ENCODE assay signal across 8 cellular contexts in the genomic region with DNA sequence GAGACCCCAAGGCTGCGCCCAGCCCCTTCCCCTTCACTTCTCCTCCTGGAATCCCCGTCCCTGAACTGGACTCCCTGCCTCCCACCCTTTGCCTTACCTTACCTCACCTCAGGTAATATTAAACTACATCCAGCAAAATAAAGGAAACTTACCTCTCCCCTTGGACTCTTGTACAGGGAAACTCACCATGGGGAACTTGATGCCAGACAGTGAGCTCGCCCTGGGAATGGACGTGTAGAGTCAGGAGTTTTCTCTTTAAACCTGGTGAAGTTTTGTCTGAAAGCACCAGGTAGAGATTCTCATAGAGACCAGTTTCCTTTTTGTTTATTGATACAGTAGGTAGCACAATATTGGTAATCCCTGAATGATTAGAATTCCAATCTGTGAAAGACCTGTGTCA. TPM values are rescaled to one million over a fixed set of nuclear protein-coding genes. Genes with fewer than 3 reads are reported as not detected.
DNase-seq lines count a peak whose midpoint lies in the region; ATAC-seq and TF ChIP-seq lines count a peak whose summit lies in the region.

No MANE protein-coding gene starts in this region.

- peaks cover 9% of the 10 kb centered on the region for H3K27me3 ChIP-seq in IMR-90 (ENCODE audit: control insufficient read depth, insufficient read depth, low read length)
- no peaks in the 10 kb centered on the region for H3K27me3 ChIP-seq in uterus

- H3K23ac ChIP-seq in IMR-90 (ENCODE audit: low read depth, low read length), result 0 out of 2 replicates have a peak overlapping the region, but pooled peaks have one; percentile 60

- TF ChIP-seq CTCF in IMR-90 (conservative IDR thresholded peaks at IDR 0.05; ENCODE audit: low read depth, low read length) (no peak), cardiac fibroblast (IDR thresholded peaks at IDR 0.05; ENCODE audit: low read depth, low read length) (no peak), uterus (IDR thresholded peaks at IDR 0.05) (no peak)

- ATAC-seq in IMR-90 (ENCODE audit: low read depth), result no peak

- DNase-seq in IMR-90 (no peak), cardiac fibroblast (ENCODE audit: low read depth in 2 of 2) (peak; percentile 3 to 10), lung microvascular endothelial cell (ENCODE audit: low read depth in 2 of 2) (peak; percentile 13 to 30), uterus (no peak), NCI-H1092 (lab: John Stamatoyannopoulos, UW) (no peak), middle frontal gyrus (ENCODE audit: extremely low spot score, low spot score) (no peak), SHP77 (lab: John Stamatoyannopoulos, UW) (no peak)

- H3K79me1 ChIP-seq in IMR-90 (ENCODE audit: low read depth in 1 of 2, low read length in 2 of 2), result peaks cover 0 to 3% of the 10 kb centered on the region in 2 experiments; a peak in 1 of 4 replicates

- peak overlapping the region; percentile 17; the same call in 1 of the 2 replicates for H3K56ac ChIP-seq in IMR-90 (ENCODE audit: extremely low read depth, insufficient read depth, low read length)

- no peak overlapping the region for H2BK120ac ChIP-seq in IMR-90 (ENCODE audit: low read depth, low read length)

- no TSS peak for BruUV-seq in IMR-90 (replicated peaks; lab: Mats Ljungman, UMichigan)

- H2BK20ac ChIP-seq in IMR-90 (ENCODE audit: low read depth, low read length), result no peak overlapping the region

- H3K4ac ChIP-seq in IMR-90 (ENCODE audit: low read depth, low read length), result peak overlapping the region; percentile 73

- no peak overlapping the region for H2AK5ac ChIP-seq in IMR-90 (ENCODE audit: low read depth, low read length)

- H2BK15ac ChIP-seq in IMR-90 (ENCODE audit: low read depth, low read length), result no peak overlapping the region

- H3K18ac ChIP-seq in IMR-90 (ENCODE audit: low read depth, low read length), result no peak overlapping the region

- peak overlapping the region; percentile 83 for H3K4me2 ChIP-seq in IMR-90 (ENCODE audit: low read depth, low read length)

- peak overlapping the region; percentile 78; the same call in 1 of the 2 replicates for H3K14ac ChIP-seq in IMR-90 (replicated peaks; ENCODE audit: low read depth, low read length)

- 17% methylated on average over 2 of the region's 4 CpGs; no CpG with 5 or more reads in 1 of the 2 experiments for WGBS in IMR-90 (ENCODE audit: extremely low coverage in 2 of 2, insufficient read length in 1 of 2), 2 experiments

- no peak overlapping the region for H2AK9ac ChIP-seq in IMR-90 (replicated peaks; ENCODE audit: low read depth, low read length, poor library complexity)

- H3K9me3 ChIP-seq in ES-I3 (ENCODE audit: control insufficient read depth, insufficient read depth, low read length) (no peaks in the 10 kb centered on the region), IMR-90 (ENCODE audit: control insufficient read depth, insufficient read depth, low read length) (no peaks in the 10 kb centered on the region; the same call in 1 of the 2 replicates), uterus (no peaks in the 10 kb centered on the region)

- no peaks in the 10 kb centered on the region for H3K9me1 ChIP-seq in IMR-90 (ENCODE audit: insufficient read depth, low read length)

- H4K91ac ChIP-seq in IMR-90 (ENCODE audit: insufficient read depth, low read depth, low read length), result no peak overlapping the region

- in situ Hi-C loops in IMR-90 (cut with MboI; ENCODE audit: low sequenced_read_pairs), result no loop called here

- no peak for TF ChIP-seq POLR2A in IMR-90 (IDR thresholded peaks at IDR 0.05; ENCODE audit: low read depth, low read length)
- TF ChIP-seq POLR2A in uterus (IDR thresholded peaks at IDR 0.05), result no peak

- dilution Hi-C loops in IMR-90 (cut with HindIII; ENCODE audit: low sequenced_read_pairs, unreplicated experiment), result no loop called here

- H3K36me3 ChIP-seq in ES-I3 (ENCODE audit: insufficient read depth, low read length) (no peaks in the 10 kb centered on the region), IMR-90 (ENCODE audit: control insufficient read depth, insufficient read depth, low read length) (peaks cover 10% of the 10 kb centered on the region), uterus (no peaks in the 10 kb centered on the region)

- intact Hi-C loops in IMR-90 (cut with micrococcal nuclease) (loop anchor here (1.0 to 5.0 kb wide), 3 partner anchors 75 to 135 kb away; partner anchors contain the start of genes HLA-B and PSORS1C2), uterus (cut with DNase I; ENCODE audit: low total_unique reads) (loop anchor here (10.0 kb wide), 1 partner anchor 92 kb away; no protein-coding TSS in a partner anchor)

- TF ChIP-seq RAD21 in IMR-90 (IDR thresholded peaks at IDR 0.05; ENCODE audit: low read length), result no peak

- H4K8ac ChIP-seq in IMR-90 (ENCODE audit: low read depth in 2 of 2, low read length in 2 of 2), result peak overlapping the region; percentile 72 to 85; a peak in 3 of 4 replicates

- H3K9ac ChIP-seq in ES-I3 (ENCODE audit: low read depth, low read length), result peak overlapping the region; percentile 68
- H3K9ac ChIP-seq in IMR-90 (ENCODE audit: low read depth, low read length), result peak overlapping the region; percentile 58

- H4K5ac ChIP-seq in IMR-90 (ENCODE audit: low read depth, low read length), result peak overlapping the region; percentile 59

- H3K27ac ChIP-seq in IMR-90 (ENCODE audit: insufficient read depth, low read length) (no peak overlapping the region; the same call in 1 of the 2 replicates), uterus (peak overlapping the region; percentile 76 to 100)

- CTCF ChIA-PET in IMR-90 (lab: Yijun Ruan, JAX), result no interaction called here

- H3K4me3 ChIP-seq in IMR-90 (ENCODE audit: insufficient read depth, low read depth, low read length) (peak overlapping the region; percentile 58), cardiac fibroblast (replicated peaks in 1 of 2; ENCODE audit: low read depth in 2 of 2, low read length in 2 of 2) (peak overlapping the region; percentile 68 to 75), uterus (peak overlapping the region; percentile 32 to 93)

- H4K20me1 ChIP-seq in IMR-90 (ENCODE audit: insufficient read depth, low read length), result no peaks in the 10 kb centered on the region; the same call in 1 of the 2 replicates

- POLR2A ChIA-PET in IMR-90 (lab: Charles Lee; ENCODE audit: unreplicated experiment), result no interaction called here

- H3K4me1 ChIP-seq in ES-I3 (ENCODE audit: insufficient read depth, low read length) (no peaks in the 10 kb centered on the region), IMR-90 (ENCODE audit: control insufficient read depth, insufficient read depth, low read length) (no peaks in the 10 kb centered on the region; the same call in 1 of the 2 replicates), uterus (peaks cover 0 to 3% of the 10 kb centered on the region in 2 donors)

- peak overlapping the region; percentile 38 for H2BK5ac ChIP-seq in IMR-90 (ENCODE audit: low read depth, low read length, poor library complexity, severe bottlenecking)

- H2AFZ ChIP-seq in IMR-90 (replicated peaks; ENCODE audit: low read length, poor library complexity), result peak overlapping the region; percentile 87

TF ChIP-seq in IMR-90, 13 proteins besides CTCF, POLR2A, EP300 and RAD21:
- TF ChIP-seq USF2 (IDR thresholded peaks at IDR 0.05; ENCODE audit: low read depth, low read length) (no peak), SMC3 (IDR thresholded peaks at IDR 0.05; ENCODE audit: low read depth, low read length) (no peak), MAFK (IDR thresholded peaks at IDR 0.05; ENCODE audit: low read depth, low read length) (no peak), CEBPB (IDR thresholded peaks at IDR 0.05; ENCODE audit: low read depth, low read length) (no peak), NFE2L2 (IDR thresholded peaks at IDR 0.05; ENCODE audit: low read depth, low read length) (no peak), MAZ (IDR thresholded peaks at IDR 0.05; ENCODE audit: borderline replicate concordance, low read depth, low read length) (no peak), RCOR1 (IDR thresholded peaks at IDR 0.05; ENCODE audit: insufficient replicate concordance, low read length) (no peak), CHD1 (IDR thresholded peaks at IDR 0.05; ENCODE audit: low read depth, low read length) (no peak), BHLHE40 (IDR thresholded peaks at IDR 0.05; ENCODE audit: low read depth, low read length) (no peak), FOS (IDR thresholded peaks at IDR 0.05; ENCODE audit: low read depth, low read length) (no peak), RFX5 (IDR thresholded peaks at IDR 0.05; ENCODE audit: low read depth, low read length) (no peak), MXI1 (IDR thresholded peaks at IDR 0.05; ENCODE audit: borderline replicate concordance, low read depth, low read length) (no peak)
- TF ChIP-seq, protein P1, sequence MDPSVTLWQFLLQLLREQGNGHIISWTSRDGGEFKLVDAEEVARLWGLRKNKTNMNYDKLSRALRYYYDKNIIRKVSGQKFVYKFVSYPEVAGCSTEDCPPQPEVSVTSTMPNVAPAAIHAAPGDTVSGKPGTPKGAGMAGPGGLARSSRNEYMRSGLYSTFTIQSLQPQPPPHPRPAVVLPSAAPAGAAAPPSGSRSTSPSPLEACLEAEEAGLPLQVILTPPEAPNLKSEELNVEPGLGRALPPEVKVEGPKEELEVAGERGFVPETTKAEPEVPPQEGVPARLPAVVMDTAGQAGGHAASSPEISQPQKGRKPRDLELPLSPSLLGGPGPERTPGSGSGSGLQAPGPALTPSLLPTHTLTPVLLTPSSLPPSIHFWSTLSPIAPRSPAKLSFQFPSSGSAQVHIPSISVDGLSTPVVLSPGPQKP (IDR thresholded peaks at IDR 0.05; ENCODE audit: borderline replicate concordance, low read depth, low read length), result no peak

RNA-seq across cellular contexts. Expression of gene HLA-C, which starts 0.5 kb away (rescaled TPM):
- total RNA-seq in IMR-90 (2012; rRNA removed) (8.8 and 10.6 TPM in 2 replicates), lung microvascular endothelial cell (64.7 and 247 TPM in 2 replicates), uterus (100 to 1,000 TPM; 209 to 650 (median 336) TPM)
- 87.3 and 104 TPM in 2 replicates for polyA plus RNA-seq in IMR-90 (2012; rRNA removed)
- polyA plus RNA-seq in IMR-90 (2012; cell fraction: cytosol; rRNA removed), result 134 and 162 TPM in 2 replicates
- polyA plus RNA-seq in IMR-90 (2012; cell fraction: nucleus; rRNA removed; ENCODE audit: low replicate concordance), result 81.8 and 115 TPM in 2 replicates

Comparison
In these comparisons a context has a peak if more than half of its experiments do, and no peak if none do; other contexts are left out.
1. DNase-seq: peak in cardiac fibroblast (2 of 2) and lung microvascular endothelial cell (2 of 2); none in IMR-90 (single experiment), uterus (0 of 2), NCI-H1092 (single experiment), middle frontal gyrus (single experiment) and SHP77 (0 of 2).
2. Peak in every context shown above with its lines, with median percentiles within 50 percentile points of each other: H3K4me3 ChIP-seq.